Comparison of ENCODE assay signal across 8 cellular contexts in the genomic region with DNA sequence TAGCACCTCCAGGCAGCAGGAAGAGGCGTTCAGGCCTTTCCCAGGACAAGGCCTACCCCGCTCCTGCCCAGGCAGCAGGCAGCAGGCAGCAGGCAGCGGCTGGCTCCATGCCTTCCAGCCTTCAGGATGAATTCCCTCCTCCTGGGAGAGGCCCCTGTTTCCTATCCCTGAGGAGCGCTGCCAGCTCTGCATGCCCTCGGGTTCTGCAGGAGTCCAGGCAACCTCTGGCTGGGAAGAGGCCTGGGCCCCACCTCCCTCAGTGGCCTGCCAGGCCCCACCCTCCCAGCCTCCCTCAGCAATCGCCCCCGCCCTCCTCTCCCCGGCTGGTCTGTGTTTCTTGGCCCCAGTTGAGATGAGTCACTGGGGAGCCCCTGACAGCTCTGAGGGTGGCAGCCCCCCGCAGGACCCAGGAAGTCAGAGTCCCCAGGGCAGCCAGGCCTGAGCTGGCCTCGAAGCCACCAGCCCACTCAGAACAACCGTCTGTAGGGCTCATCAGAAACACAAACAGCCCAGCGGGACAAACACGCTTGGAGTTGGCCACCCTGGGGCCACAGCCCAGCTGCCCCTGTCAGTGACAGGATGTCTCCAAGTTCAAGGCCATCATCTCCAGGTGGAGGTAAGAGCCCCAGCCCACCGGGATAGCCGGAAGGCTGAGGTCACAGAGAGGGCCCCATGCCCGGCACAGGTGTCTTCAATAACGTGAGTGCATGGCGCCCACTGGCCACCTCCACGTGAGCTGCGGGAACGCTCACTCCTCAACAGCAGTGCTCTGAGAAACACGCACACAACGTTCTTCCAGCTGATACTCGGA. TPM values are rescaled to one million over a fixed set of nuclear protein-coding genes. Genes with fewer than 3 reads are reported as not detected.
DNase-seq lines count a peak whose midpoint lies in the region; TF ChIP-seq lines count a peak whose summit lies in the region.

No MANE protein-coding gene starts in this region.

- peaks cover 0 to 13% (median 0%) of the 10 kb centered on the region in 4 donors for H3K4me1 ChIP-seq in Peyer's patch
- H3K4me1 ChIP-seq in rectal smooth muscle tissue (ENCODE audit: control insufficient read depth, insufficient read depth, low read length), result peaks cover 38% of the 10 kb centered on the region

- H3K36me3 ChIP-seq in Peyer's patch (no peaks in the 10 kb centered on the region), rectal smooth muscle tissue (ENCODE audit: control insufficient read depth, insufficient read depth, low read length) (no peaks in the 10 kb centered on the region)

- no peak for TF ChIP-seq POLR2A in Peyer's patch (IDR thresholded peaks at IDR 0.05)

- TF ChIP-seq CTCF in GM10266 (IDR thresholded peaks at IDR 0.05; ENCODE audit: control insufficient read depth, insufficient read depth, low read depth, missing control alignments) (no peak), Peyer's patch (IDR thresholded peaks at IDR 0.05) (no peak)

- H3K27ac ChIP-seq in Peyer's patch (peak overlapping the region in 3 of 4 donors; percentile 17 to 46 (median 31)), rectal smooth muscle tissue (ENCODE audit: low read depth, low read length) (peak overlapping the region; percentile 85)

- DNase-seq in GM10266 (ENCODE audit: extremely low spot score) (peak; percentile 85), Peyer's patch (peak in 1 of 3 donors; percentile 64), foreskin melanocyte (peak; percentile 13), SIG-M5 treated with dmso at 0.1 percent for 504 hours (lab: John Stamatoyannopoulos, UW; ENCODE audit: unreplicated experiment) (no peak), NCI-H1048 (lab: John Stamatoyannopoulos, UW) (no peak), NCI-H128 (lab: John Stamatoyannopoulos, UW; ENCODE audit: unreplicated experiment) (no peak)
- no peak for DNase-seq in activated CD4-positive, alpha-beta T cell treated with anti-CD3 and anti-CD28 coated beads, Interleukin-2, amount 50 U/mL, for 48 hours

- H3K9me3 ChIP-seq in Peyer's patch, result no peaks in the 10 kb centered on the region

- H3K9ac ChIP-seq in rectal smooth muscle tissue (ENCODE audit: low read length), result peak overlapping the region; percentile 38

- H3K27me3 ChIP-seq in Peyer's patch (no peaks in the 10 kb centered on the region), rectal smooth muscle tissue (ENCODE audit: control insufficient read depth, insufficient read depth, low read length) (peaks cover 2% of the 10 kb centered on the region)

- H3K4me3 ChIP-seq in Peyer's patch, result no peak overlapping the region
- no peak overlapping the region for H3K4me3 ChIP-seq in rectal smooth muscle tissue (ENCODE audit: low read length)

RNA-seq across cellular contexts. Expression of a gene that starts 39.5 kb away (rescaled TPM):
- not detected for total RNA-seq in Peyer's patch

Comparison
In these comparisons a context has a peak if more than half of its experiments do, and no peak if none do; other contexts are left out.
1. DNase-seq: peak in GM10266 (single experiment) and foreskin melanocyte (single experiment); none in SIG-M5 treated with dmso at 0.1 percent for 504 hours (single experiment), activated CD4-positive, alpha-beta T cell treated with anti-CD3 and anti-CD28 coated beads, Interleukin-2, amount 50 U/mL, for 48 hours (0 of 2), NCI-H1048 (single experiment) and NCI-H128 (single experiment).